8 cellular contexts compared by ENCODE assay signal in the genomic region with DNA sequence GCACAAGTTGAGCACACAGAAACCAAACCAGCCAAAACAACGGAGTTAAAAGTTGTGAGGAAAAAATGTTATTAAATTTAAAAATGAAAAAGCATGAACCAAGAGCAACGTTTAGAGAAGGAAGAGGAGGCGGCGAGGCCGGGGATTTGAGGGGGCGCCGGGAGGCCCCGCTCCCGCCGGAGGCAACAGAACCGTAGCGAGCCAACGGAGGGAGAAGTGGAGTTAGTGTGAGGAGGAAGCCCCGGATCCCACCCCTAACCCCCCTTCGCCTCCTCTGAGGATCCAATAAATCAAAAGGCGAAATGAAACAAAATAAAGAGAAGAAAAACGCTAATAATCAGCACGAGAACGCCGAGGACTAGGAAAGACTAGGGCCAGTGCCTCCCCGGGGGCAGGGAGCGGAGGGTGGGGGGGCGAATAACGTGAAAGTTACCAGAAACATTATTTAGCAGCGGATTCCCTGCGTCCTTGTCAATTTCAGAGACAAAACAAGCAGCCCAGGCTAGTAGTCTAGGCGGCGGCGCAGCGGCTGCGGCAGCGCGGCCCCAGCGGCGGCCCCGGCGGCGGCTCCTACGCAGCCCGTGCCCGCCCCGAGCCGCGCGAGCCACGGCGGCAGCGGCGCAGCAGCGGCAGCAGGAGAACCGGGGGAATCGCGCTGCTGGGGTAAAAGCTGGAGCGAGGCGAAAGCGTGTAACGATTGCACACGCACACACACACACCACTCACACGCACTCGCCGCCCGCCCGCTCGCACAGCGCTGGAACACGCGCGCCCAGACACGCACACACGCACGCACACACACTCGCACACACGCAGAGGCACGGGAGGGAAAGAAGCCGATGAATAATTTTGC. TPM values are rescaled to one million over a fixed set of nuclear protein-coding genes. Genes with fewer than 3 reads are reported as not detected.
A peak's percentile ranks its signal among the peaks of the same experiment; 100 is the strongest.
DNase-seq lines count a peak whose midpoint lies in the region; ATAC-seq and TF ChIP-seq lines count a peak whose summit lies in the region.

No MANE protein-coding gene starts in this region.

- peaks cover 84% of the 10 kb centered on the region for H3K79me2 ChIP-seq in neural cell (replicated peaks; ENCODE audit: insufficient read depth, low read length)

- no peaks in the 10 kb centered on the region for H3K9me3 Mint-ChIP-seq in WTC11

- no peaks in the 10 kb centered on the region for H3K36me3 Mint-ChIP-seq in WTC11

- H3K4me3 ChIP-seq in A673 (ENCODE audit: low read depth, low read length, poor library complexity, severe bottlenecking) (peak overlapping the region; percentile 67), fibroblast of the aortic adventitia (ENCODE audit: low read depth, low read length) (peak overlapping the region; percentile 94), neural cell (ENCODE audit: low read length) (peak overlapping the region; percentile 93)

- no peak overlapping the region for H2AFZ ChIP-seq in neural cell (ENCODE audit: low read depth, low read length)

- H3K27ac ChIP-seq in A673 (ENCODE audit: low read depth, low read length, poor library complexity, severe bottlenecking): peak overlapping the region; percentile 38
- peak overlapping the region; percentile 99 for H3K27ac ChIP-seq in neural cell (ENCODE audit: low read length)

- POLR2A ChIA-PET in A673 (lab: Charles Lee; ENCODE audit: low non-redundant PET) (no interaction called here), WTC11 (lab: Charles Lee) (no interaction called here)

- peaks cover 66% of the 10 kb centered on the region for H3K4me1 Mint-ChIP-seq in WTC11

- peaks cover 78% of the 10 kb centered on the region for H3K27me3 Mint-ChIP-seq in WTC11 (ENCODE audit: low read depth)

- H4K20me1 ChIP-seq in neural cell (ENCODE audit: insufficient read depth): no peaks in the 10 kb centered on the region

- no peaks in the 10 kb centered on the region for H3K9me2 ChIP-seq in neural cell (ENCODE audit: insufficient read depth, low read length)

- H3K9me3 ChIP-seq in A673 (ENCODE audit: low read depth, low read length, poor library complexity, severe bottlenecking) (no peaks in the 10 kb centered on the region), neural cell (ENCODE audit: low read length) (no peaks in the 10 kb centered on the region)

- BruUV-seq in A673 (replicated peaks; lab: Mats Ljungman, UMichigan): no TSS peak

- H3K27me3 ChIP-seq in A673 (replicated peaks; ENCODE audit: insufficient read depth, low read depth, low read length, poor library complexity): peaks cover 16% of the 10 kb centered on the region
- H3K27me3 ChIP-seq in neural cell (ENCODE audit: insufficient read depth, low read depth, low read length): peaks cover 9% of the 10 kb centered on the region

- peaks cover 22% of the 10 kb centered on the region for H3F3A ChIP-seq in neural cell (ENCODE audit: insufficient read depth, low read length, poor library complexity, severe bottlenecking)

- TF ChIP-seq CTCF in A673 (conservative IDR thresholded peaks at IDR 0.05; ENCODE audit: low read depth, low read length): no peak
- no peak for TF ChIP-seq CTCF in GM10266 (IDR thresholded peaks at IDR 0.05; ENCODE audit: control insufficient read depth, insufficient read depth, low read depth, missing control alignments)
- TF ChIP-seq CTCF in WTC11 (IDR thresholded peaks at IDR 0.05): no peak
- no peak for TF ChIP-seq CTCF in fibroblast of the aortic adventitia (IDR thresholded peaks at IDR 0.05; ENCODE audit: insufficient read depth, low read length)
- no peak for TF ChIP-seq CTCF in neural cell (IDR thresholded peaks at IDR 0.05; ENCODE audit: poor library complexity, severe bottlenecking)

- ATAC-seq in WTC11: no peak

- CTCF ChIA-PET in A673 (lab: Charles Lee) (no interaction called here), WTC11 (lab: Charles Lee) (no interaction called here)

- H3K4me1 ChIP-seq in A673 (ENCODE audit: insufficient read depth, low read length, poor library complexity, severe bottlenecking): peaks cover 8% of the 10 kb centered on the region

- TF ChIP-seq RAD21 in neural cell (conservative IDR thresholded peaks at IDR 0.05): peak; percentile 18

- H3K27ac Mint-ChIP-seq in WTC11: no peak overlapping the region

- no peak for TF ChIP-seq EP300 in neural cell (conservative IDR thresholded peaks at IDR 0.05; ENCODE audit: poor library complexity, severe bottlenecking)

- peak overlapping the region; percentile 86 for H3K4me3 Mint-ChIP-seq in WTC11

- DNase-seq in A673 (ENCODE audit: low spot score) (peak; percentile 69), GM10266 (ENCODE audit: extremely low spot score) (peak; percentile 65), HK-2 (ENCODE audit: unreplicated experiment) (peak; percentile 24), WTC11 (ENCODE audit: low spot score) (no peak), fibroblast of the aortic adventitia (ENCODE audit: low read depth) (no peak), ureter (ENCODE audit: low spot score) (no peak), NCI-H2196 (lab: John Stamatoyannopoulos, UW; ENCODE audit: unreplicated experiment) (no peak)

- peak overlapping the region; percentile 100 for H3K9ac ChIP-seq in neural cell (ENCODE audit: low read length)

- intact Hi-C loops in A673 (cut with micrococcal nuclease; ENCODE audit: unreplicated experiment): no loop called here

- no peak overlapping the region for H3K4me2 ChIP-seq in neural cell (ENCODE audit: low read length)

- no peaks in the 10 kb centered on the region for H3K36me3 ChIP-seq in A673 (ENCODE audit: insufficient read depth, low read length, poor library complexity, severe bottlenecking)
- H3K36me3 ChIP-seq in neural cell (ENCODE audit: insufficient read depth, low read length): peaks cover 14% of the 10 kb centered on the region

TF ChIP-seq in WTC11, 78 proteins besides CTCF, POLR2A, EP300 and RAD21:
- TF ChIP-seq ZNF219 (CRISPR knock-in tag; IDR thresholded peaks at IDR 0.05; ENCODE audit: borderline replicate concordance): no peak
- no peak for TF ChIP-seq NFYB (CRISPR knock-in tag; conservative IDR thresholded peaks at IDR 0.05; ENCODE audit: low read depth)
- peak; percentile 80; the same call in 1 of the 2 replicates for TF ChIP-seq ZBTB43 (CRISPR knock-in tag; IDR thresholded peaks at IDR 0.05)

TF ChIP-seq in neural cell, 6 proteins besides CTCF, POLR2A, EP300 and RAD21:
- peak; percentile 83 for TF ChIP-seq POLR2AphosphoS5 (IDR thresholded peaks at IDR 0.05)
- TF ChIP-seq MXI1 (conservative IDR thresholded peaks at IDR 0.05; ENCODE audit: poor library complexity, severe bottlenecking): peak; percentile 22
- TF ChIP-seq EZH2 (IDR thresholded peaks at IDR 0.05; ENCODE audit: borderline replicate concordance, insufficient read depth, low read length, poor library complexity, severe bottlenecking): no peak
- peak; percentile 60 for TF ChIP-seq TAF1 (IDR thresholded peaks at IDR 0.05; ENCODE audit: low read depth)
- TF ChIP-seq, protein P1, sequence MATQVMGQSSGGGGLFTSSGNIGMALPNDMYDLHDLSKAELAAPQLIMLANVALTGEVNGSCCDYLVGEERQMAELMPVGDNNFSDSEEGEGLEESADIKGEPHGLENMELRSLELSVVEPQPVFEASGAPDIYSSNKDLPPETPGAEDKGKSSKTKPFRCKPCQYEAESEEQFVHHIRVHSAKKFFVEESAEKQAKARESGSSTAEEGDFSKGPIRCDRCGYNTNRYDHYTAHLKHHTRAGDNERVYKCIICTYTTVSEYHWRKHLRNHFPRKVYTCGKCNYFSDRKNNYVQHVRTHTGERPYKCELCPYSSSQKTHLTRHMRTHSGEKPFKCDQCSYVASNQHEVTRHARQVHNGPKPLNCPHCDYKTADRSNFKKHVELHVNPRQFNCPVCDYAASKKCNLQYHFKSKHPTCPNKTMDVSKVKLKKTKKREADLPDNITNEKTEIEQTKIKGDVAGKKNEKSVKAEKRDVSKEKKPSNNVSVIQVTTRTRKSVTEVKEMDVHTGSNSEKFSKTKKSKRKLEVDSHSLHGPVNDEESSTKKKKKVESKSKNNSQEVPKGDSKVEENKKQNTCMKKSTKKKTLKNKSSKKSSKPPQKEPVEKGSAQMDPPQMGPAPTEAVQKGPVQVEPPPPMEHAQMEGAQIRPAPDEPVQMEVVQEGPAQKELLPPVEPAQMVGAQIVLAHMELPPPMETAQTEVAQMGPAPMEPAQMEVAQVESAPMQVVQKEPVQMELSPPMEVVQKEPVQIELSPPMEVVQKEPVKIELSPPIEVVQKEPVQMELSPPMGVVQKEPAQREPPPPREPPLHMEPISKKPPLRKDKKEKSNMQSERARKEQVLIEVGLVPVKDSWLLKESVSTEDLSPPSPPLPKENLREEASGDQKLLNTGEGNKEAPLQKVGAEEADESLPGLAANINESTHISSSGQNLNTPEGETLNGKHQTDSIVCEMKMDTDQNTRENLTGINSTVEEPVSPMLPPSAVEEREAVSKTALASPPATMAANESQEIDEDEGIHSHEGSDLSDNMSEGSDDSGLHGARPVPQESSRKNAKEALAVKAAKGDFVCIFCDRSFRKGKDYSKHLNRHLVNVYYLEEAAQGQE (IDR thresholded peaks at IDR 0.05; ENCODE audit: borderline replicate concordance): no peak
- TF ChIP-seq SMC3 (conservative IDR thresholded peaks at IDR 0.05; ENCODE audit: poor library complexity): peak; percentile 38

RNA-seq across cellular contexts. Expression of gene MEIS2, which starts 1.7 kb away (rescaled TPM):
- total RNA-seq in A673 (2021) (9.3 and 11.7 TPM in 2 replicates), WTC11 (2021) (0.30 to 1.2 TPM (median 0.57 TPM) in 3 replicates), fibroblast of the aortic adventitia (ENCODE audit: low replicate concordance) (43.7 and 84.0 TPM in 2 replicates), ureter (74.8 TPM)
- polyA plus RNA-seq in neural cell: 825 and 939 TPM in 2 replicates
- polyA minus RNA-seq in neural cell: 1,509 and 1,681 TPM in 2 replicates

Comparison
In these comparisons a context has a peak if more than half of its experiments do, and no peak if none do; other contexts are left out.
1. DNase-seq: peak in A673 (single experiment), GM10266 (single experiment) and HK-2 (single experiment); none in WTC11 (single experiment), fibroblast of the aortic adventitia (single experiment), ureter (single experiment) and NCI-H2196 (single experiment).
2. Peak in every context shown above with its lines, with median percentiles within 50 percentile points of each other: H3K4me3 ChIP-seq.